In the genomic region with DNA sequence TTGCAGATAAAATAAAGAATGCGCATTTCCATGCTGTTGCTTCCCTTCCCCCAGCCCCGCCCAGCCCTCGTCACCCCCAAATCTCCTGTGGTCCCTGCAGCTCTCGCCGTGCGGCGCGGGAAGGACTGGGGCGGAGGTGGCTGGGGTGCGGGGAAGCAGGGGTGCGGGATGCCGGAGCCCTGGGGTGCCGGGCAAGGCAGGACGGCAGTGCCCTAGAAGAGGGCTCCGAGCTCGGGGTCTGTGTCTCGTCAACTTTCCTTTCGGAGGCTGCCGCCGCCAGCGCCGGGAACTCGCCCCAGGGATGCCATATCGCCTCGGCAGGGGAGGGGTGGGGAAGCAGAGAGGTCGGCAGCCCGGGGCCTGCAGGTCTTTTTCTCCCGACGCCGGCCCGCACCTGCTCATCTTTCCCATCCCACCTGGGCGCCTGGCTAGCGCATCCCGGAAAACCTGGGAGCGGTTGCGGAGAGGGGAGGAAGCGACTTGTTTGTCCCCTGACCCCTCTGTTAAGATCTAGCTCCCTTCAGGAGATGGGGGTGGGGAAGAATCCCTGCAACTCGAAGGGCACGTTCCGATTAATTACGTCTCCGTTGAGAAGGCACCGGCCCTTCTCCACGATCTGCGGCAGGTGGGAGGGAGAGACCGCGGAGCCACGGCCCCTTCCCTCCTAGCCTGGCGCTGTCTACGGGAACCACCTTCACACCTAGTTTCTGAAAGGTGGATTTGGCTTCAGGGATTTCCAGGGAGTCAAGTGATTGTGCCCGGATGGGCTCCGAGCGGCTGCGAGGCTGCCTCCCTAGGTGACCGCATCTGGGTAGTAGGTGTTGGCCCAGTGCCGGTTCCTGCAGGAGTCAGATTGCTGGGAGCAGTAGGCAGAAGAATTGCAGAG, we compare ENCODE assay signal across 8 cellular contexts. TPM values are rescaled to one million over a fixed set of nuclear protein-coding genes. Genes with fewer than 3 reads are reported as not detected.
DNase-seq lines count a peak whose midpoint lies in the region; TF ChIP-seq lines count a peak whose summit lies in the region.

No MANE protein-coding gene starts in this region.

- H3K9me3 ChIP-seq in ES-I3 (ENCODE audit: control insufficient read depth, insufficient read depth, low read length) = no peaks in the 10 kb centered on the region

- TF ChIP-seq CTCF in fibroblast of villous mesenchyme (IDR thresholded peaks at IDR 0.05; ENCODE audit: insufficient read depth, low read depth, low read length) = no peak

- intact Hi-C loops in posterior cingulate gyrus (cut with DNase I) = no loop called here

- H3K36me3 ChIP-seq in ES-I3 (ENCODE audit: insufficient read depth, low read length) = no peaks in the 10 kb centered on the region

- peak; percentile 58 for DNase-seq in NCI-H2171 treated with DMSO at 0.1 percent for 48 hours (lab: John Stamatoyannopoulos, UW)
- no peak for DNase-seq in fibroblast of villous mesenchyme (ENCODE audit: low read depth)
- DNase-seq in posterior cingulate gyrus = peak in 9 of 10 donors; percentile 39 to 93 (median 59)
- no peak for DNase-seq in activated CD4-positive, alpha-beta T cell treated with anti-CD3 and anti-CD28 coated beads, Interleukin-2, amount 50 U/mL, for 4 hours
- DNase-seq in central memory CD4-positive, alpha-beta T cell = no peak
- DNase-seq in activated effector memory CD4-positive, alpha-beta T cell treated with Interleukin-2 at 50 U/mL for 16 hours = no peak
- DNase-seq in NCI-H526 treated with DMSO at 0.1 percent for 48 hours (lab: John Stamatoyannopoulos, UW) = no peak

- H3K9ac ChIP-seq in ES-I3 (ENCODE audit: low read depth, low read length) = peak overlapping the region; percentile 63; the same call in 1 of the 2 replicates

- H3K4me1 ChIP-seq in ES-I3 (ENCODE audit: insufficient read depth, low read length) = no peaks in the 10 kb centered on the region; the same call in 1 of the 2 replicates

- peak overlapping the region; percentile 38 for H3K4me3 ChIP-seq in fibroblast of villous mesenchyme (ENCODE audit: low read depth, low read length)

RNA-seq across cellular contexts. Expression of a gene that starts 0.6 kb away (rescaled TPM):
- total RNA-seq in fibroblast of villous mesenchyme = 1.7 and 2.6 TPM in 2 replicates

Comparison
In these comparisons a context has a peak if more than half of its experiments do, and no peak if none do; other contexts are left out.
1. DNase-seq: peak in NCI-H2171 treated with DMSO at 0.1 percent for 48 hours (single experiment) and posterior cingulate gyrus (9 of 10); none in fibroblast of villous mesenchyme (single experiment), activated CD4-positive, alpha-beta T cell treated with anti-CD3 and anti-CD28 coated beads, Interleukin-2, amount 50 U/mL, for 4 hours (0 of 2), central memory CD4-positive, alpha-beta T cell (single experiment), activated effector memory CD4-positive, alpha-beta T cell treated with Interleukin-2 at 50 U/mL for 16 hours (single experiment) and NCI-H526 treated with DMSO at 0.1 percent for 48 hours (single experiment).